26 cellular contexts compared by ENCODE assay signal in the genomic region with DNA sequence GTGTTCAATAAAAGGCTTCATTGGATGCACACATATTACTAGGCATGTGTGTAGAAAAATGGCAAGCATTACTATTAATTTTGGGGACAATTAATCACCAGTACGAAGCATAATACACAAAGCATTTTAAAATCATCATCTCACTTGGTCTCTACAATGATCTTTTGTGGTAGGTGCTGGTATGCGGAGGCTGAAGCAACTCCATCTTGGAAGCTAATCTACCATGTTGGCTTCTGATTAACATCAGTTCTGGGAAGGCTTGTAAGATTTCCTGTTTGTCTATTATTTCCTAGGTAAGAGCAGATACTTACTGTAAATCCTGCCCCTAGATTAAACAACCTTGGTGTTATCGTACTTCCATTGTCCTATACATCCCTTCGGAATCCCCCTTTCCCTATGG.
A peak's percentile ranks its signal among the peaks of the same experiment; 100 is the strongest.
DNase-seq lines count a peak whose midpoint lies in the region; FAIRE-seq and TF ChIP-seq lines count a peak whose summit lies in the region.
"Had no signal": no experiment of that assay in that cellular context is flagged by ENCODE, and none has a peak within 500 bp of the region (broad histone marks: within the 10 kb centered on the region; RNA-seq: fewer than 3 reads in every experiment).

No MANE protein-coding gene starts in this region.

- peaks cover 19% of the 10 kb centered on the region for H3K9me3 Mint-ChIP-seq in activated naive CD4-positive, alpha-beta T cell treated with anti-CD3 and anti-CD28 coated beads, Interleukin-2, amount 10 ng/mL, durations not matched to agents 7 days and 5 days
- H3K9me3 Mint-ChIP-seq: H9, HFFc6 had no signal

- H3K27me3 ChIP-seq in BLaER1 treated with 17β-estradiol and CSF1 and Interleukin-3, amounts not matched to agents 10 nM and 100 nM: no peaks in the 10 kb centered on the region
- H3K27me3 ChIP-seq in Loucy (ENCODE audit: insufficient read depth, low read length, poor library complexity, severe bottlenecking) (no peaks in the 10 kb centered on the region), keratinocyte (ENCODE audit: control insufficient read depth, extremely low read depth, insufficient read depth, low read length) (no peaks in the 10 kb centered on the region)
- H3K27me3 ChIP-seq: BE2C, SJCRH30 had no signal

- peaks cover 4% of the 10 kb centered on the region for H3K27me3 Mint-ChIP-seq in activated naive CD4-positive, alpha-beta T cell treated with anti-CD3 and anti-CD28 coated beads, Interleukin-2, amount 10 ng/mL, durations not matched to agents 7 days and 5 days
- H3K27me3 Mint-ChIP-seq: CD4-positive, alpha-beta T cell had no signal

- FAIRE-seq in keratinocyte (lab: Jason Lieb, UNC): peak; percentile 74
- FAIRE-seq: A549, RCC 7860 had no signal

- H3K79me2 ChIP-seq in Loucy (ENCODE audit: insufficient read depth, low read length): no peaks in the 10 kb centered on the region
- H3K79me2 ChIP-seq in keratinocyte (ENCODE audit: control insufficient read depth, insufficient read depth, low read length): no peaks in the 10 kb centered on the region

- peaks cover 24% of the 10 kb centered on the region for H3K36me3 Mint-ChIP-seq in activated naive CD4-positive, alpha-beta T cell treated with anti-CD3 and anti-CD28 coated beads, Interleukin-2, amount 10 ng/mL, durations not matched to agents 7 days and 5 days

- CTCF ChIA-PET in activated naive CD4-positive, alpha-beta T cell treated with anti-CD3 and anti-CD28 coated beads, Interleukin-2, amount 10 ng/mL, durations not matched to agents 7 days and 5 days (lab: Charles Lee): no interaction called here

- no peak overlapping the region for H3K4me3 Mint-ChIP-seq in activated naive CD4-positive, alpha-beta T cell treated with anti-CD3 and anti-CD28 coated beads, Interleukin-2, amount 10 ng/mL, durations not matched to agents 7 days and 5 days
- H3K4me3 Mint-ChIP-seq: CD4-positive, alpha-beta T cell; H9; HFFc6 had no signal

- H4K20me1 ChIP-seq in BLaER1 treated with 17β-estradiol and CSF1 and Interleukin-3, amounts not matched to agents 10 nM and 100 nM: no peaks in the 10 kb centered on the region
- no peaks in the 10 kb centered on the region for H4K20me1 ChIP-seq in Loucy (ENCODE audit: insufficient read depth, low read length, poor library complexity, severe bottlenecking)
- H4K20me1 ChIP-seq in keratinocyte (ENCODE audit: control insufficient read depth, extremely low read depth, insufficient read depth, low read length): no peaks in the 10 kb centered on the region

- TF ChIP-seq CTCF in Loucy (conservative IDR thresholded peaks at IDR 0.05; ENCODE audit: low read length): no peak
- TF ChIP-seq CTCF in keratinocyte (optimal IDR thresholded peaks at IDR 0.05 in 1 of 3, IDR thresholded peaks at IDR 0.05 in 1 of 3, conservative IDR thresholded peaks at IDR 0.05 in 1 of 3; ENCODE audit: extremely low read depth in 1 of 3, insufficient read depth in 2 of 3, low read length in 3 of 3): no peak
- no peak for TF ChIP-seq CTCF in coronary artery (IDR thresholded peaks at IDR 0.05)

- no peaks in the 10 kb centered on the region for H3K36me3 ChIP-seq in BLaER1 treated with 17β-estradiol and CSF1 and Interleukin-3, amounts not matched to agents 10 nM and 100 nM
- no peaks in the 10 kb centered on the region for H3K36me3 ChIP-seq in Loucy (ENCODE audit: insufficient read depth, low read length)
- H3K36me3 ChIP-seq in keratinocyte (ENCODE audit: control insufficient read depth in 2 of 2, extremely low read depth in 1 of 2, insufficient read depth in 2 of 2, low read length in 2 of 2): no peaks in the 10 kb centered on the region
- H3K36me3 ChIP-seq: BE2C, SJCRH30 had no signal

- no peak overlapping the region for H3K4me3 ChIP-seq in BLaER1 treated with 17β-estradiol and CSF1 and Interleukin-3, amounts not matched to agents 10 nM and 100 nM
- H3K4me3 ChIP-seq in Loucy (ENCODE audit: low read length, poor library complexity, severe bottlenecking) (no peak overlapping the region), keratinocyte (ENCODE audit: control insufficient read depth in 2 of 3, extremely low read depth in 1 of 3, insufficient read depth in 2 of 3, low read depth in 1 of 3, low read length in 3 of 3) (no peak overlapping the region), coronary artery (no peak overlapping the region)
- H3K4me3 ChIP-seq: A549, GM12878, GM23248, SJCRH30 had no signal

- no peak overlapping the region for H3K9ac ChIP-seq in BLaER1 treated with 17β-estradiol and CSF1 and Interleukin-3, amounts not matched to agents 10 nM and 100 nM
- H3K9ac ChIP-seq in Loucy (ENCODE audit: low read depth, low read length, poor library complexity, severe bottlenecking) (no peak overlapping the region), keratinocyte (ENCODE audit: control insufficient read depth, extremely low read depth, insufficient read depth, low read length) (no peak overlapping the region)
- H3K9ac ChIP-seq: GM23248 had no signal

- H3K4me2 ChIP-seq in BLaER1 treated with 17β-estradiol and CSF1 and Interleukin-3, amounts not matched to agents 10 nM and 100 nM: peak overlapping the region in 8 of 11 experiments; percentile 24 to 70 (median 53); a peak in 14 of 22 replicates
- peak overlapping the region; percentile 7 for H3K4me2 ChIP-seq in Loucy (ENCODE audit: low read depth, low read length, poor library complexity, severe bottlenecking)
- no peak overlapping the region for H3K4me2 ChIP-seq in keratinocyte (ENCODE audit: control insufficient read depth, extremely low read depth, insufficient read depth, low read depth, low read length)
- H3K4me2 ChIP-seq: A549 had no signal

- H3K4me1 Mint-ChIP-seq in activated naive CD4-positive, alpha-beta T cell treated with anti-CD3 and anti-CD28 coated beads, Interleukin-2, amount 10 ng/mL, durations not matched to agents 7 days and 5 days: peaks cover 41% of the 10 kb centered on the region

- H3K27ac ChIP-seq in BLaER1 treated with 17β-estradiol and CSF1 and Interleukin-3, amounts not matched to agents 10 nM and 100 nM: no peak overlapping the region
- no peak overlapping the region for H3K27ac ChIP-seq in keratinocyte (ENCODE audit: control insufficient read depth, insufficient read depth, low read length)
- no peak overlapping the region for H3K27ac ChIP-seq in coronary artery
- H3K27ac ChIP-seq: A549, GM23248, SJCRH30 had no signal

- peaks cover 8 to 37% (median 15%) of the 10 kb centered on the region in 11 experiments for H3K9me3 ChIP-seq in BLaER1 treated with 17β-estradiol and CSF1 and Interleukin-3, amounts not matched to agents 10 nM and 100 nM (replicated peaks in 1 of 11)
- H3K9me3 ChIP-seq in Loucy (ENCODE audit: insufficient read depth, low read depth, low read length) (peaks cover 7% of the 10 kb centered on the region; the same call in 1 of the 2 replicates), keratinocyte (ENCODE audit: control insufficient read depth, low read depth, low read length) (peaks cover 4% of the 10 kb centered on the region)
- H3K9me3 ChIP-seq: A549, BE2C had no signal

- H2AFZ ChIP-seq in Loucy (ENCODE audit: low read length): no peak overlapping the region
- no peak overlapping the region for H2AFZ ChIP-seq in keratinocyte (ENCODE audit: control insufficient read depth, low read length)
- H2AFZ ChIP-seq: GM23248 had no signal

- H3F3A ChIP-seq in Loucy (ENCODE audit: low read depth): no peaks in the 10 kb centered on the region

- H3K9me1 ChIP-seq in keratinocyte (ENCODE audit: control insufficient read depth, extremely low read depth, insufficient read depth, low read length): no peaks in the 10 kb centered on the region

- dilution Hi-C loops in keratinocyte (cut with MboI; ENCODE audit: extremely low pct_ligation_motif_present, low sequenced_read_pairs): no loop called here

- peaks cover 18 to 34% (median 27%) of the 10 kb centered on the region in 10 experiments for H3K4me1 ChIP-seq in BLaER1 treated with 17β-estradiol and CSF1 and Interleukin-3, amounts not matched to agents 10 nM and 100 nM
- peaks cover 30% of the 10 kb centered on the region for H3K4me1 ChIP-seq in Loucy (ENCODE audit: insufficient read depth, low read length, poor library complexity, severe bottlenecking)
- peaks cover 15% of the 10 kb centered on the region for H3K4me1 ChIP-seq in keratinocyte (ENCODE audit: control insufficient read depth, extremely low read depth, insufficient read depth, low read length)
- H3K4me1 ChIP-seq: A549, BE2C, SJCRH30 had no signal

- H3K9me2 ChIP-seq in Loucy (replicated peaks; ENCODE audit: low read depth, low read length): no peaks in the 10 kb centered on the region

- no peak for DNase-seq in activated naive CD4-positive, alpha-beta T cell treated with anti-CD3 and anti-CD28 coated beads, Interleukin-2, amount 10 ng/mL, durations not matched to agents 7 days and 5 days
- no peak for DNase-seq in activated naive CD4-positive, alpha-beta T cell treated with anti-CD3 and anti-CD28 coated beads, Interleukin-2, amount 50 U/mL, for 16 hours
- no peak for DNase-seq in keratinocyte (ENCODE audit: low read depth, low spot score)
- no peak for DNase-seq in coronary artery (ENCODE audit: low spot score)
- no peak for DNase-seq in NCI-H2107 treated with DMSO at 0.1 percent for 48 hours (lab: John Stamatoyannopoulos, UW; ENCODE audit: unreplicated experiment)
- DNase-seq: BE2C; CD4-positive, alpha-beta T cell; COR-L47; DMS79; GM23248; H9; HFFc6; NCI-H1092; NCI-H1436; NCI-H1930; NCI-H2227 treated with DMSO at 0.1 percent for 48 hours; NCI-H510A; NCI-H748 treated with DMSO at 0.1 percent for 48 hours; NK-92 treated with Interleukin-12 subunit alpha and Interleukin-12 subunit beta, amount 100 ng/mL, for 24 hours; OCI-M1; SJCRH30 had no signal

- H3K27ac Mint-ChIP-seq in activated naive CD4-positive, alpha-beta T cell treated with anti-CD3 and anti-CD28 coated beads, Interleukin-2, amount 10 ng/mL, durations not matched to agents 7 days and 5 days: peak overlapping the region; percentile 15
- H3K27ac Mint-ChIP-seq: CD4-positive, alpha-beta T cell; H9; HFFc6 had no signal
